In genomic region chr10:70144372-70145110, GRCh38 we compare ENCODE assay signal across 1 cellular context.
TF ChIP-seq lines count a peak whose summit lies in the region.

No MANE protein-coding gene starts in this region.

TF ChIP-seq in H1, 55 proteins besides CTCF, POLR2A, EP300 and RAD21:
- TF ChIP-seq, protein P1, sequence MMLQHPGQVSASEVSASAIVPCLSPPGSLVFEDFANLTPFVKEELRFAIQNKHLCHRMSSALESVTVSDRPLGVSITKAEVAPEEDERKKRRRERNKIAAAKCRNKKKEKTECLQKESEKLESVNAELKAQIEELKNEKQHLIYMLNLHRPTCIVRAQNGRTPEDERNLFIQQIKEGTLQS (IDR thresholded peaks at IDR 0.05; ENCODE audit: insufficient read depth, low read depth, low read length): no peak
- TF ChIP-seq CHD2 (IDR thresholded peaks at IDR 0.05; ENCODE audit: low read length) (no peak), TAF7 (optimal IDR thresholded peaks at IDR 0.05; ENCODE audit: borderline replicate concordance, low read depth, low read length) (no peak), CTBP2 (IDR thresholded peaks at IDR 0.05; ENCODE audit: borderline replicate concordance, insufficient read depth, insufficient read length, low read length) (no peak), SAP30 (IDR thresholded peaks at IDR 0.05; ENCODE audit: insufficient read depth, insufficient replicate concordance, low read length) (no peak), KDM5A (IDR thresholded peaks at IDR 0.05; ENCODE audit: low read length) (no peak), SIN3A (conservative IDR thresholded peaks at IDR 0.05 in 1 of 2, IDR thresholded peaks at IDR 0.05 in 1 of 2; ENCODE audit: low read depth in 1 of 2, low read length in 2 of 2) (no peak), POU5F1 (IDR thresholded peaks at IDR 0.05; ENCODE audit: low read depth, low read length) (no peak), RBBP5 (IDR thresholded peaks at IDR 0.05; ENCODE audit: borderline replicate concordance, low read depth, low read length) (no peak), SP1 (IDR thresholded peaks at IDR 0.05; ENCODE audit: low read depth, low read length) (no peak), EZH2 (IDR thresholded peaks at IDR 0.05; ENCODE audit: low read depth, low read length, severe bottlenecking) (no peak), MAX (IDR thresholded peaks at IDR 0.05) (no peak), SP2 (IDR thresholded peaks at IDR 0.05; ENCODE audit: low read length) (no peak), USF2 (IDR thresholded peaks at IDR 0.05; ENCODE audit: low read length) (no peak), BACH1 (IDR thresholded peaks at IDR 0.05; ENCODE audit: low read length) (no peak)
